ENCODE assay signal across 16 cellular contexts in the genomic region with DNA sequence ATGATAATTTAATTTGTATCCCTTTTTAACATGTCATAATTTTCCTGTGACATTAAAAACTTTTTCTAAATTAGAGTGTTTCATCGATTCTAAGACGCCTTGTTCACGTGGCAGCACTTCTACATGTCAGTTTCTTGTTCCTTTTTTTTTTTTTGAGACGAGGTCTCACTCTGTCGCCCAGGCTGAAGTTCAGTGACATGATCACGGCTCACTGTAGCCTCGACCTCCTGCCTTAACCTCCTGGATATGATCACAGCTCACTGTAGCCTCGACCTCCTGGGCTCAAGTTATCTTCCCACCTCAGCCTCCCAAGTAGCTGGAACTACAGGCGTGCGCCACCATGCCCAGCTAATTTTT. TPM values are rescaled to one million over a fixed set of nuclear protein-coding genes. Genes with fewer than 3 reads are reported as not detected.
"Had no signal": no experiment of that assay in that cellular context is flagged by ENCODE, and none has a peak within 500 bp of the region (broad histone marks: within the 10 kb centered on the region; RNA-seq: fewer than 3 reads in every experiment).

No MANE protein-coding gene starts in this region.

- DNase-seq: activated CD4-positive, alpha-beta T cell treated with anti-CD3 and anti-CD28 coated beads for 4 hours; activated CD4-positive, alpha-beta T cell treated with anti-CD3 and anti-CD28 coated beads, Interleukin-2, amount 50 U/mL, for 48 hours; activated CD4-positive, CD25-positive, alpha-beta regulatory T cell; activated naive CD4-positive, alpha-beta T cell treated with anti-CD3 and anti-CD28 coated beads for 36 hours; activated naive CD8-positive, alpha-beta T cell treated with anti-CD3 and anti-CD28 coated beads, Interleukin-2, amount 50 U/mL, for 24 hours; activated T-cell treated with anti-CD3 and anti-CD28 coated beads, Interleukin-2, amount 50 U/mL, for 48 hours; body of pancreas; heart right ventricle; natural killer cell; stimulated activated CD4-positive, alpha-beta T cell treated with anti-CD3 and anti-CD28 coated beads, Interleukin-4, amount 100 ng/mL, for 24 hours; T-cell had no signal

- ATAC-seq: activated naive CD8-positive, alpha-beta T cell treated with anti-CD3 and anti-CD28 coated beads, Interleukin-2, amount 50 U/mL, for 24 hours; body of pancreas; left lobe of liver; natural killer cell; T-cell had no signal

- H3K27me3 Mint-ChIP-seq: activated naive CD8-positive, alpha-beta T cell treated with anti-CD3 and anti-CD28 coated beads, Interleukin-2, amount 50 U/mL, for 24 hours; stimulated activated naive CD8-positive, alpha-beta T cell treated with anti-CD3 and anti-CD28 coated beads, Interleukin-15, Interleukin-2, amounts not matched to agents 100 ng/mL and 50 ng/mL, for 24 hours; T-cell had no signal

- H3K9me3 Mint-ChIP-seq: activated naive CD4-positive, alpha-beta T cell treated with anti-CD3 and anti-CD28 coated beads for 36 hours; activated naive CD8-positive, alpha-beta T cell treated with anti-CD3 and anti-CD28 coated beads, Interleukin-2, amount 50 U/mL, for 24 hours; natural killer cell; stimulated activated naive CD8-positive, alpha-beta T cell treated with anti-CD3 and anti-CD28 coated beads, Interleukin-15, Interleukin-2, amounts not matched to agents 100 ng/mL and 50 ng/mL, for 24 hours; T-cell; T-helper 2 cell treated with Interferon-gamma antibody and Interleukin-4, amounts not matched to agents 5 μg/mL and 100 μg/mL, for 36 hours had no signal

- H3K4me3 Mint-ChIP-seq: activated naive CD4-positive, alpha-beta T cell treated with anti-CD3 and anti-CD28 coated beads for 36 hours; activated naive CD8-positive, alpha-beta T cell treated with anti-CD3 and anti-CD28 coated beads, Interleukin-2, amount 50 U/mL, for 24 hours; natural killer cell; stimulated activated naive CD8-positive, alpha-beta T cell treated with anti-CD3 and anti-CD28 coated beads, Interleukin-15, Interleukin-2, amounts not matched to agents 100 ng/mL and 50 ng/mL, for 24 hours; T-cell; T-helper 2 cell treated with Interferon-gamma antibody and Interleukin-4, amounts not matched to agents 5 μg/mL and 100 μg/mL, for 36 hours had no signal

- H3K27ac Mint-ChIP-seq: activated naive CD4-positive, alpha-beta T cell treated with anti-CD3 and anti-CD28 coated beads for 36 hours; activated naive CD8-positive, alpha-beta T cell treated with anti-CD3 and anti-CD28 coated beads, Interleukin-2, amount 50 U/mL, for 24 hours; T-cell; T-helper 2 cell treated with Interferon-gamma antibody and Interleukin-4, amounts not matched to agents 5 μg/mL and 100 μg/mL, for 36 hours had no signal

RNA-seq across cellular contexts. Expression of gene HRH3, which starts 55.2 kb away (rescaled TPM):
- polyA plus RNA-seq: heart right ventricle, lung, ovary had no signal
